ENCODE assay signal across 23 cellular contexts in the genomic region with DNA sequence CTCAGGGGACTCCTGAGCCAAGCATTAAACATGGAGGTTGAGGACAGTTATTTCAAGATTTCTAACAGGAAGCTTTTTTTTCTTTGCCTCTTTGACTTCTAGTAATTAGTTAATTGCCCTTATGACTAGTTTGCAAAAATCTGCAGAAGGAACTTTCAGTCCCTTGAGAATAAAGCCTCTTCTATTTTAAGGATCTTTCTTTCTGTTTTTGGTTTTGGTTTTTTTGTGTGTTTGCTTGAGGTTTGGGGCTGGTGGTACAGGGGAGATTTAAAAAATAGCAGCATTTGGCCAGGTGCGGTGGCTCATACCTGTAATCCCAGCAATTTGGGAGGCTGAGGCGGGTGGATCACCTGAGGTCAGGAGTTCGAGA.
DNase-seq lines count a peak whose midpoint lies in the region; ATAC-seq and TF ChIP-seq lines count a peak whose summit lies in the region.
"Had no signal": no experiment of that assay in that cellular context is flagged by ENCODE, and none has a peak within 500 bp of the region (broad histone marks: within the 10 kb centered on the region; RNA-seq: fewer than 3 reads in every experiment).

No MANE protein-coding gene starts in this region.

- H3K27ac Mint-ChIP-seq in type B pancreatic cell = peak overlapping the region; percentile 36
- H3K27ac Mint-ChIP-seq: naive thymus-derived CD4-positive, alpha-beta T cell had no signal

- TF ChIP-seq CTCF in foreskin keratinocyte (conservative IDR thresholded peaks at IDR 0.05) (no peak), type B pancreatic cell (conservative IDR thresholded peaks at IDR 0.05) (no peak)

- no peaks in the 10 kb centered on the region for H3K27me3 Mint-ChIP-seq in type B pancreatic cell

- peaks cover 2% of the 10 kb centered on the region for H3K27me3 ChIP-seq in foreskin keratinocyte
- H3K27me3 ChIP-seq: brain microvascular endothelial cell, colonic mucosa had no signal

- H3K9me3 Mint-ChIP-seq in type B pancreatic cell = no peaks in the 10 kb centered on the region

- peak overlapping the region; percentile 1 for H3K4me3 Mint-ChIP-seq in type B pancreatic cell
- H3K4me3 Mint-ChIP-seq: naive thymus-derived CD4-positive, alpha-beta T cell had no signal

- no peaks in the 10 kb centered on the region for H3K36me3 Mint-ChIP-seq in type B pancreatic cell
- H3K36me3 Mint-ChIP-seq: naive thymus-derived CD4-positive, alpha-beta T cell had no signal

- H3K27ac ChIP-seq in foreskin keratinocyte = peak overlapping the region; percentile 85
- H3K27ac ChIP-seq: brain microvascular endothelial cell, colonic mucosa, pancreas, WERI-Rb-1 had no signal

- peaks cover 15% of the 10 kb centered on the region for H3K4me1 ChIP-seq in foreskin keratinocyte
- H3K4me1 ChIP-seq: colonic mucosa, pancreas had no signal

- H3K4me1 Mint-ChIP-seq in type B pancreatic cell (ENCODE audit: unreplicated experiment) = peaks cover 27% of the 10 kb centered on the region
- H3K4me1 Mint-ChIP-seq: naive thymus-derived CD4-positive, alpha-beta T cell had no signal

- ATAC-seq in GM21737 (IDR thresholded peaks at IDR 0.05; ENCODE audit: unreplicated experiment) (peak; percentile 55), foreskin keratinocyte (no peak), GM19351 (IDR thresholded peaks at IDR 0.05; ENCODE audit: unreplicated experiment) (no peak)
- ATAC-seq: naive thymus-derived CD4-positive, alpha-beta T cell; pancreas; right cardiac atrium had no signal

- DNase-seq in NOMO-1 treated with dmso at 0.1 percent for 144 hours (lab: John Stamatoyannopoulos, UW; ENCODE audit: unreplicated experiment) = peak; percentile 62
- no peak for DNase-seq in foreskin keratinocyte
- DNase-seq in type B pancreatic cell (ENCODE audit: extremely low spot score, unreplicated experiment) = no peak
- no peak for DNase-seq in GOT3 (lab: John Stamatoyannopoulos, UW)
- DNase-seq in mucosa of gallbladder (ENCODE audit: low spot score) = no peak
- no peak for DNase-seq in glomerular visceral epithelial cell (ENCODE audit: extremely low spot score)
- DNase-seq: activated gamma-delta T cell; AML-193; colonic mucosa; COR-L47; hypothalamus; naive thymus-derived CD4-positive, alpha-beta T cell; NCI-H146; NCI-H2171 treated with DMSO at 0.1 percent for 48 hours; NCI-H69; pancreas; right cardiac atrium; stimulated activated CD8-positive, alpha-beta memory T cell treated with anti-CD3 and anti-CD28 coated beads, Interleukin-4, amount 100 ng/mL, for 48 hours; T-helper 2 cell; WERI-Rb-1 had no signal
